Comparison of ENCODE assay signal across 2 cellular contexts in the genomic region with DNA sequence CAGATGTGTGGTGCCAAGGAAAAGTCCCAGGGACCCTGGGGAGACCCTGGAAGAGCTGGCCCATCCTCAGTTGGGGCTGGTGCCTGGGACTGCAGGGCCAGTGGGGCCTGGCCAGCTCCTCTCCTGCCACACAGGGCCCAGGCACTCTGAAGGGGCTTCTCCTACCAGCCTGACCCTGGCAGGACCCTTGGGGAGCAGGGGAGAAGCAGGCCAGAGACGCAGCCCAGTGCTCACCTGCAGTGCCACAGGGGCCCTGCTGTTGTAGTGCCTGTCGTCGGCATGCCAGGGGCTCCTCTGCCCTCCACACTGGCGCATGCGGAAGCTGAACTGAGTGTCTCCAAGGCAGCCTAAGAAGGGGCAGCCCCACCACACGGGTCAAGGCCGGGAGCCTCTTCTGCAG.
TF ChIP-seq lines count a peak whose summit lies in the region.

No MANE protein-coding gene starts in this region.

TF ChIP-seq in SK-N-SH, 30 proteins besides CTCF, POLR2A, EP300 and RAD21 (continued from another document):
- TF ChIP-seq RCOR1 (IDR thresholded peaks at IDR 0.05; ENCODE audit: low read length) (no peak), CHD2 (IDR thresholded peaks at IDR 0.05; ENCODE audit: low read length, partially characterized antibody) (no peak), RXRA (IDR thresholded peaks at IDR 0.05; ENCODE audit: borderline replicate concordance, low read depth) (no peak), YY1 (IDR thresholded peaks at IDR 0.05; ENCODE audit: low read depth) (no peak), EZH2phosphoT487 (IDR thresholded peaks at IDR 0.05; ENCODE audit: borderline replicate concordance, low read depth) (no peak), FOXM1 (IDR thresholded peaks at IDR 0.05; ENCODE audit: low read depth) (no peak), ELF1 (IDR thresholded peaks at IDR 0.05) (no peak), FOSL2 (IDR thresholded peaks at IDR 0.05; ENCODE audit: borderline replicate concordance, low read depth) (no peak), GABPA (IDR thresholded peaks at IDR 0.05; ENCODE audit: low read depth) (no peak)
- TF ChIP-seq, protein P1, sequence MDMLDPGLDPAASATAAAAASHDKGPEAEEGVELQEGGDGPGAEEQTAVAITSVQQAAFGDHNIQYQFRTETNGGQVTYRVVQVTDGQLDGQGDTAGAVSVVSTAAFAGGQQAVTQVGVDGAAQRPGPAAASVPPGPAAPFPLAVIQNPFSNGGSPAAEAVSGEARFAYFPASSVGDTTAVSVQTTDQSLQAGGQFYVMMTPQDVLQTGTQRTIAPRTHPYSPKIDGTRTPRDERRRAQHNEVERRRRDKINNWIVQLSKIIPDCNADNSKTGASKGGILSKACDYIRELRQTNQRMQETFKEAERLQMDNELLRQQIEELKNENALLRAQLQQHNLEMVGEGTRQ (IDR thresholded peaks at IDR 0.05; ENCODE audit: borderline replicate concordance, low read depth, low read length) = no peak

TF ChIP-seq in SK-N-SH treated with all-trans-retinoic acid at 6 μM for 48 hours, 23 proteins besides CTCF, POLR2A, EP300 and RAD21:
- TF ChIP-seq, protein P2, sequence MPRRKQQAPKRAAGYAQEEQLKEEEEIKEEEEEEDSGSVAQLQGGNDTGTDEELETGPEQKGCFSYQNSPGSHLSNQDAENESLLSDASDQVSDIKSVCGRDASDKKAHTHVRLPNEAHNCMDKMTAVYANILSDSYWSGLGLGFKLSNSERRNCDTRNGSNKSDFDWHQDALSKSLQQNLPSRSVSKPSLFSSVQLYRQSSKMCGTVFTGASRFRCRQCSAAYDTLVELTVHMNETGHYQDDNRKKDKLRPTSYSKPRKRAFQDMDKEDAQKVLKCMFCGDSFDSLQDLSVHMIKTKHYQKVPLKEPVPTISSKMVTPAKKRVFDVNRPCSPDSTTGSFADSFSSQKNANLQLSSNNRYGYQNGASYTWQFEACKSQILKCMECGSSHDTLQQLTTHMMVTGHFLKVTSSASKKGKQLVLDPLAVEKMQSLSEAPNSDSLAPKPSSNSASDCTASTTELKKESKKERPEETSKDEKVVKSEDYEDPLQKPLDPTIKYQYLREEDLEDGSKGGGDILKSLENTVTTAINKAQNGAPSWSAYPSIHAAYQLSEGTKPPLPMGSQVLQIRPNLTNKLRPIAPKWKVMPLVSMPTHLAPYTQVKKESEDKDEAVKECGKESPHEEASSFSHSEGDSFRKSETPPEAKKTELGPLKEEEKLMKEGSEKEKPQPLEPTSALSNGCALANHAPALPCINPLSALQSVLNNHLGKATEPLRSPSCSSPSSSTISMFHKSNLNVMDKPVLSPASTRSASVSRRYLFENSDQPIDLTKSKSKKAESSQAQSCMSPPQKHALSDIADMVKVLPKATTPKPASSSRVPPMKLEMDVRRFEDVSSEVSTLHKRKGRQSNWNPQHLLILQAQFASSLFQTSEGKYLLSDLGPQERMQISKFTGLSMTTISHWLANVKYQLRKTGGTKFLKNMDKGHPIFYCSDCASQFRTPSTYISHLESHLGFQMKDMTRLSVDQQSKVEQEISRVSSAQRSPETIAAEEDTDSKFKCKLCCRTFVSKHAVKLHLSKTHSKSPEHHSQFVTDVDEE (CRISPR knock-in tag; IDR thresholded peaks at IDR 0.05) = no peak
- TF ChIP-seq, protein P3, sequence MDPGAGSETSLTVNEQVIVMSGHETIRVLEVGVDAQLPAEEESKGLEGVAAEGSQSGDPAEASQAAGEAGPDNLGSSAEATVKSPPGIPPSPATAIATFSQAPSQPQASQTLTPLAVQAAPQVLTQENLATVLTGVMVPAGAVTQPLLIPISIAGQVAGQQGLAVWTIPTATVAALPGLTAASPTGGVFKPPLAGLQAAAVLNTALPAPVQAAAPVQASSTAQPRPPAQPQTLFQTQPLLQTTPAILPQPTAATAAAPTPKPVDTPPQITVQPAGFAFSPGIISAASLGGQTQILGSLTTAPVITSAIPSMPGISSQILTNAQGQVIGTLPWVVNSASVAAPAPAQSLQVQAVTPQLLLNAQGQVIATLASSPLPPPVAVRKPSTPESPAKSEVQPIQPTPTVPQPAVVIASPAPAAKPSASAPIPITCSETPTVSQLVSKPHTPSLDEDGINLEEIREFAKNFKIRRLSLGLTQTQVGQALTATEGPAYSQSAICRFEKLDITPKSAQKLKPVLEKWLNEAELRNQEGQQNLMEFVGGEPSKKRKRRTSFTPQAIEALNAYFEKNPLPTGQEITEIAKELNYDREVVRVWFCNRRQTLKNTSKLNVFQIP (CRISPR knock-in tag; IDR thresholded peaks at IDR 0.05; ENCODE audit: borderline replicate concordance, low read depth) = no peak
- no peak for TF ChIP-seq ARNTL (CRISPR knock-in tag; IDR thresholded peaks at IDR 0.05; ENCODE audit: borderline replicate concordance, low read depth)
- no peak for TF ChIP-seq ZFP3 (CRISPR knock-in tag; IDR thresholded peaks at IDR 0.05)
- TF ChIP-seq ZC3H10 (CRISPR knock-in tag; IDR thresholded peaks at IDR 0.05) = no peak
- TF ChIP-seq, protein P4, sequence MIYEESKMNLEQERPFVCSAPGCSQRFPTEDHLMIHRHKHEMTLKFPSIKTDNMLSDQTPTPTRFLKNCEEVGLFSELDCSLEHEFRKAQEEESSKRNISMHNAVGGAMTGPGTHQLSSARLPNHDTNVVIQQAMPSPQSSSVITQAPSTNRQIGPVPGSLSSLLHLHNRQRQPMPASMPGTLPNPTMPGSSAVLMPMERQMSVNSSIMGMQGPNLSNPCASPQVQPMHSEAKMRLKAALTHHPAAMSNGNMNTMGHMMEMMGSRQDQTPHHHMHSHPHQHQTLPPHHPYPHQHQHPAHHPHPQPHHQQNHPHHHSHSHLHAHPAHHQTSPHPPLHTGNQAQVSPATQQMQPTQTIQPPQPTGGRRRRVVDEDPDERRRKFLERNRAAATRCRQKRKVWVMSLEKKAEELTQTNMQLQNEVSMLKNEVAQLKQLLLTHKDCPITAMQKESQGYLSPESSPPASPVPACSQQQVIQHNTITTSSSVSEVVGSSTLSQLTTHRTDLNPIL (CRISPR knock-in tag; IDR thresholded peaks at IDR 0.05; ENCODE audit: low read depth) = no peak
- no peak for TF ChIP-seq CSDC2 (CRISPR knock-in tag; IDR thresholded peaks at IDR 0.05)
- TF ChIP-seq PPARA (CRISPR knock-in tag; IDR thresholded peaks at IDR 0.05; ENCODE audit: borderline replicate concordance) = no peak
- no peak for TF ChIP-seq RARB (CRISPR knock-in tag; IDR thresholded peaks at IDR 0.05)
- no peak for TF ChIP-seq TOX (CRISPR knock-in tag; IDR thresholded peaks at IDR 0.05; ENCODE audit: borderline replicate concordance)
- TF ChIP-seq ZFP30 (CRISPR knock-in tag; IDR thresholded peaks at IDR 0.05) = no peak
- no peak for TF ChIP-seq GLIS3 (CRISPR knock-in tag; IDR thresholded peaks at IDR 0.05)
- no peak for TF ChIP-seq ZNF70 (CRISPR knock-in tag; IDR thresholded peaks at IDR 0.05)
- TF ChIP-seq ZNF565 (CRISPR knock-in tag; conservative IDR thresholded peaks at IDR 0.05; ENCODE audit: low read depth) = no peak
- TF ChIP-seq ESRRG (CRISPR knock-in tag; IDR thresholded peaks at IDR 0.05) = no peak
- TF ChIP-seq OSR1 (CRISPR knock-in tag; IDR thresholded peaks at IDR 0.05) = no peak
- TF ChIP-seq BACH2 (CRISPR knock-in tag; IDR thresholded peaks at IDR 0.05; ENCODE audit: borderline replicate concordance) = no peak
- TF ChIP-seq, protein P5, sequence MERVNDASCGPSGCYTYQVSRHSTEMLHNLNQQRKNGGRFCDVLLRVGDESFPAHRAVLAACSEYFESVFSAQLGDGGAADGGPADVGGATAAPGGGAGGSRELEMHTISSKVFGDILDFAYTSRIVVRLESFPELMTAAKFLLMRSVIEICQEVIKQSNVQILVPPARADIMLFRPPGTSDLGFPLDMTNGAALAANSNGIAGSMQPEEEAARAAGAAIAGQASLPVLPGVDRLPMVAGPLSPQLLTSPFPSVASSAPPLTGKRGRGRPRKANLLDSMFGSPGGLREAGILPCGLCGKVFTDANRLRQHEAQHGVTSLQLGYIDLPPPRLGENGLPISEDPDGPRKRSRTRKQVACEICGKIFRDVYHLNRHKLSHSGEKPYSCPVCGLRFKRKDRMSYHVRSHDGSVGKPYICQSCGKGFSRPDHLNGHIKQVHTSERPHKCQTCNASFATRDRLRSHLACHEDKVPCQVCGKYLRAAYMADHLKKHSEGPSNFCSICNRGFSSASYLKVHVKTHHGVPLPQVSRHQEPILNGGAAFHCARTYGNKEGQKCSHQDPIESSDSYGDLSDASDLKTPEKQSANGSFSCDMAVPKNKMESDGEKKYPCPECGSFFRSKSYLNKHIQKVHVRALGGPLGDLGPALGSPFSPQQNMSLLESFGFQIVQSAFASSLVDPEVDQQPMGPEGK (CRISPR knock-in tag; IDR thresholded peaks at IDR 0.05; ENCODE audit: borderline replicate concordance) = no peak
